Comparison of ENCODE assay signal across 1 cellular context in genomic region chr6:72620866-72621242, GRCh38.
TF ChIP-seq lines count a peak whose summit lies in the region.

No MANE protein-coding gene starts in this region.

TF ChIP-seq in K562, 482 proteins besides CTCF, POLR2A, EP300 and RAD21 (continued from another document):
- no peak for TF ChIP-seq TBP (optimal IDR thresholded peaks at IDR 0.05; ENCODE audit: low read depth, low read length)
- TF ChIP-seq TFE3 (CRISPR knock-in tag; IDR thresholded peaks at IDR 0.05), result no peak
- no peak for TF ChIP-seq HMG20A (CRISPR knock-in tag; conservative IDR thresholded peaks at IDR 0.05)
- no peak for TF ChIP-seq RB1 (IDR thresholded peaks at IDR 0.05; ENCODE audit: low read depth)
- TF ChIP-seq, protein P1, sequence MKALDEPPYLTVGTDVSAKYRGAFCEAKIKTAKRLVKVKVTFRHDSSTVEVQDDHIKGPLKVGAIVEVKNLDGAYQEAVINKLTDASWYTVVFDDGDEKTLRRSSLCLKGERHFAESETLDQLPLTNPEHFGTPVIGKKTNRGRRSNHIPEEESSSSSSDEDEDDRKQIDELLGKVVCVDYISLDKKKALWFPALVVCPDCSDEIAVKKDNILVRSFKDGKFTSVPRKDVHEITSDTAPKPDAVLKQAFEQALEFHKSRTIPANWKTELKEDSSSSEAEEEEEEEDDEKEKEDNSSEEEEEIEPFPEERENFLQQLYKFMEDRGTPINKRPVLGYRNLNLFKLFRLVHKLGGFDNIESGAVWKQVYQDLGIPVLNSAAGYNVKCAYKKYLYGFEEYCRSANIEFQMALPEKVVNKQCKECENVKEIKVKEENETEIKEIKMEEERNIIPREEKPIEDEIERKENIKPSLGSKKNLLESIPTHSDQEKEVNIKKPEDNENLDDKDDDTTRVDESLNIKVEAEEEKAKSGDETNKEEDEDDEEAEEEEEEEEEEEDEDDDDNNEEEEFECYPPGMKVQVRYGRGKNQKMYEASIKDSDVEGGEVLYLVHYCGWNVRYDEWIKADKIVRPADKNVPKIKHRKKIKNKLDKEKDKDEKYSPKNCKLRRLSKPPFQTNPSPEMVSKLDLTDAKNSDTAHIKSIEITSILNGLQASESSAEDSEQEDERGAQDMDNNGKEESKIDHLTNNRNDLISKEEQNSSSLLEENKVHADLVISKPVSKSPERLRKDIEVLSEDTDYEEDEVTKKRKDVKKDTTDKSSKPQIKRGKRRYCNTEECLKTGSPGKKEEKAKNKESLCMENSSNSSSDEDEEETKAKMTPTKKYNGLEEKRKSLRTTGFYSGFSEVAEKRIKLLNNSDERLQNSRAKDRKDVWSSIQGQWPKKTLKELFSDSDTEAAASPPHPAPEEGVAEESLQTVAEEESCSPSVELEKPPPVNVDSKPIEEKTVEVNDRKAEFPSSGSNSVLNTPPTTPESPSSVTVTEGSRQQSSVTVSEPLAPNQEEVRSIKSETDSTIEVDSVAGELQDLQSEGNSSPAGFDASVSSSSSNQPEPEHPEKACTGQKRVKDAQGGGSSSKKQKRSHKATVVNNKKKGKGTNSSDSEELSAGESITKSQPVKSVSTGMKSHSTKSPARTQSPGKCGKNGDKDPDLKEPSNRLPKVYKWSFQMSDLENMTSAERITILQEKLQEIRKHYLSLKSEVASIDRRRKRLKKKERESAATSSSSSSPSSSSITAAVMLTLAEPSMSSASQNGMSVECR (CRISPR knock-in tag; IDR thresholded peaks at IDR 0.05), result no peak
- TF ChIP-seq ARID3A (IDR thresholded peaks at IDR 0.05; ENCODE audit: borderline replicate concordance, low read depth, low read length), result no peak
- TF ChIP-seq, protein P2, sequence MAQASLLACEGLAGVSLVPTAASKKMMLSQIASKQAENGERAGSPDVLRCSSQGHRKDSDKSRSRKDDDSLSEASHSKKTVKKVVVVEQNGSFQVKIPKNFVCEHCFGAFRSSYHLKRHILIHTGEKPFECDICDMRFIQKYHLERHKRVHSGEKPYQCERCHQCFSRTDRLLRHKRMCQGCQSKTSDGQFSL (CRISPR knock-in tag; IDR thresholded peaks at IDR 0.05), result no peak
- TF ChIP-seq, protein P2 (tag; IDR thresholded peaks at IDR 0.05), result no peak
- TF ChIP-seq RFX5 (IDR thresholded peaks at IDR 0.05; ENCODE audit: low read depth, low read length), result no peak
TF ChIP-seq in K562: peak in this region for 0.
